Comparison of ENCODE assay signal across 1 cellular context in the genomic region with DNA sequence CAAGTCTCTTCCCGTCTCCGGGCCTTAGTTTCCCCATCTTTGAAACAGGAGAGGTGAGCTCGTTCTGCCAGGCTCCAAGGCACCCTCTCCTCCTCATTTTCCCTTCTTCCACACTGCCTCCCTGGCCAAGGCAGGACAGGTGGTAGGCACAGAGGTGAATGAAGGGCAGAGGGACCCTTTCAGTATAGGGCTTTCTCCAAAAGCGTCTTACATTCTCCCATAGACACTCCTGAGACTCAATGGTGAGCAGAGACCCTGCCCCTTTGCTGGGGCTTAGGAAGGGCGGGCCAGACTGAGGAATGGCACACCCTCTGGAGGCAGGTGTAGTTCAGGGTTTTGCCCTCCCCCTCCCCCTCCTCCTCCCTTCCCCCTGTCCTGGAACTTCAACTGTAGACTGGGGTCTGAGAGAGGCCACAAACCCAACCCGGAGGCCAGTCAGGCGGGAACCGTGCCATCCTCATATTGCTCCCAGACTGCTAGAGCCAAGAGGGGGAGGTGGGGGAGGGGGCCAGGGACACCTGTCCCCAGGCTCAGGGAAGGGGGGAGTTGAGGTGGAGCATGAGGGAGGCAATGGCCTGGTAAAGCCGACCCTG.
TF ChIP-seq lines count a peak whose summit lies in the region.

No MANE protein-coding gene starts in this region.

TF ChIP-seq in IMR-90, 13 proteins besides CTCF, POLR2A, EP300 and RAD21:
- TF ChIP-seq SMC3 (IDR thresholded peaks at IDR 0.05; ENCODE audit: low read depth, low read length) (no peak), CHD1 (IDR thresholded peaks at IDR 0.05; ENCODE audit: low read depth, low read length) (no peak), RFX5 (IDR thresholded peaks at IDR 0.05; ENCODE audit: low read depth, low read length) (no peak), MAFK (IDR thresholded peaks at IDR 0.05; ENCODE audit: low read depth, low read length) (no peak), FOS (IDR thresholded peaks at IDR 0.05; ENCODE audit: low read depth, low read length) (no peak), NFE2L2 (IDR thresholded peaks at IDR 0.05; ENCODE audit: low read depth, low read length) (no peak), BHLHE40 (IDR thresholded peaks at IDR 0.05; ENCODE audit: low read depth, low read length) (no peak), MXI1 (IDR thresholded peaks at IDR 0.05; ENCODE audit: borderline replicate concordance, low read depth, low read length) (no peak), RCOR1 (IDR thresholded peaks at IDR 0.05; ENCODE audit: insufficient replicate concordance, low read length) (no peak), MAZ (IDR thresholded peaks at IDR 0.05; ENCODE audit: borderline replicate concordance, low read depth, low read length) (no peak), CEBPB (IDR thresholded peaks at IDR 0.05; ENCODE audit: low read depth, low read length) (no peak)
- TF ChIP-seq, protein P1, sequence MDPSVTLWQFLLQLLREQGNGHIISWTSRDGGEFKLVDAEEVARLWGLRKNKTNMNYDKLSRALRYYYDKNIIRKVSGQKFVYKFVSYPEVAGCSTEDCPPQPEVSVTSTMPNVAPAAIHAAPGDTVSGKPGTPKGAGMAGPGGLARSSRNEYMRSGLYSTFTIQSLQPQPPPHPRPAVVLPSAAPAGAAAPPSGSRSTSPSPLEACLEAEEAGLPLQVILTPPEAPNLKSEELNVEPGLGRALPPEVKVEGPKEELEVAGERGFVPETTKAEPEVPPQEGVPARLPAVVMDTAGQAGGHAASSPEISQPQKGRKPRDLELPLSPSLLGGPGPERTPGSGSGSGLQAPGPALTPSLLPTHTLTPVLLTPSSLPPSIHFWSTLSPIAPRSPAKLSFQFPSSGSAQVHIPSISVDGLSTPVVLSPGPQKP (IDR thresholded peaks at IDR 0.05; ENCODE audit: borderline replicate concordance, low read depth, low read length): no peak
- TF ChIP-seq, protein P2, sequence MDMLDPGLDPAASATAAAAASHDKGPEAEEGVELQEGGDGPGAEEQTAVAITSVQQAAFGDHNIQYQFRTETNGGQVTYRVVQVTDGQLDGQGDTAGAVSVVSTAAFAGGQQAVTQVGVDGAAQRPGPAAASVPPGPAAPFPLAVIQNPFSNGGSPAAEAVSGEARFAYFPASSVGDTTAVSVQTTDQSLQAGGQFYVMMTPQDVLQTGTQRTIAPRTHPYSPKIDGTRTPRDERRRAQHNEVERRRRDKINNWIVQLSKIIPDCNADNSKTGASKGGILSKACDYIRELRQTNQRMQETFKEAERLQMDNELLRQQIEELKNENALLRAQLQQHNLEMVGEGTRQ (IDR thresholded peaks at IDR 0.05; ENCODE audit: low read depth, low read length): no peak
